21 cellular contexts compared by ENCODE assay signal in genomic region chr1:5720484-5720883, GRCh38.
A peak's percentile ranks its signal among the peaks of the same experiment; 100 is the strongest.
DNase-seq lines count a peak whose midpoint lies in the region; ATAC-seq, FAIRE-seq and TF ChIP-seq lines count a peak whose summit lies in the region.
"Had no signal": no experiment of that assay in that cellular context is flagged by ENCODE, and none has a peak within 500 bp of the region (broad histone marks: within the 10 kb centered on the region; RNA-seq: fewer than 3 reads in every experiment).

No MANE protein-coding gene starts in this region.

- peak; percentile 37 for DNase-seq in Right ventricle myocardium inferior (ENCODE audit: missing footprints)
- no peak for DNase-seq in right atrium auricular region (ENCODE audit: low spot score)
- peak; percentile 17 for DNase-seq in DMS153 treated with DMSO at 0.1 percent for 48 hours (lab: John Stamatoyannopoulos, UW; ENCODE audit: unreplicated experiment)
- peak; percentile 23 for DNase-seq in bronchial epithelial cell (ENCODE audit: low read depth)
- DNase-seq in mesenteric fat pad (ENCODE audit: low spot score): peak; percentile 45
- DNase-seq in NCI-H510A treated with DMSO at 0.1 percent for 48 hours (lab: John Stamatoyannopoulos, UW): no peak
- DNase-seq: Calu3; CD4-positive, CD25-positive, alpha-beta regulatory T cell; DND-41; GDM1; GM23248; KBM-7; NCI-H146; NCI-H2107; NCI-H2227 treated with DMSO at 0.1 percent for 48 hours; NCI-H526 treated with DMSO at 0.1 percent for 48 hours; Right ventricle myocardium superior had no signal

- intact Hi-C loops in Right ventricle myocardium inferior (cut with DNase I): no loop called here

- H3K4me3 ChIP-seq in right atrium auricular region (no peak overlapping the region), bronchial epithelial cell (ENCODE audit: low read depth, low read length) (no peak overlapping the region)
- H3K4me3 ChIP-seq: GM12878, GM23248, SK-N-MC had no signal

- no peaks in the 10 kb centered on the region for H3K27me3 ChIP-seq in right atrium auricular region
- no peaks in the 10 kb centered on the region for H3K27me3 ChIP-seq in bronchial epithelial cell (ENCODE audit: control insufficient read depth, insufficient read depth, low read length)

- H3K36me3 ChIP-seq in right atrium auricular region: no peaks in the 10 kb centered on the region
- no peaks in the 10 kb centered on the region for H3K36me3 ChIP-seq in bronchial epithelial cell (ENCODE audit: control insufficient read depth, insufficient read depth, low read length)

- TF ChIP-seq CTCF in right atrium auricular region (IDR thresholded peaks at IDR 0.05) (no peak), bronchial epithelial cell (IDR thresholded peaks at IDR 0.05; ENCODE audit: insufficient read depth, low read length, severe bottlenecking) (no peak)

- no peak overlapping the region for H3K27ac ChIP-seq in right atrium auricular region
- H3K27ac ChIP-seq: GM23248, SK-N-MC had no signal

- peak; percentile 66 for FAIRE-seq in bronchial epithelial cell (lab: Jason Lieb, UNC)
- FAIRE-seq: GM12878 had no signal

- H3K4me1 ChIP-seq in right atrium auricular region: peaks cover 0 to 7% of the 10 kb centered on the region in 2 donors

- peaks cover 0 to 4% of the 10 kb centered on the region in 2 donors for H3K9me3 ChIP-seq in right atrium auricular region

- ATAC-seq in Right ventricle myocardium inferior: no peak
- no peak for ATAC-seq in HG03565 (IDR thresholded peaks at IDR 0.05; ENCODE audit: unreplicated experiment)
- ATAC-seq in GM19452 (IDR thresholded peaks at IDR 0.05; ENCODE audit: unreplicated experiment): no peak
- ATAC-seq: GM12878 had no signal

Comparison
In these comparisons a context has a peak if more than half of its experiments do, and no peak if none do; other contexts are left out.
1. DNase-seq: peak in Right ventricle myocardium inferior (single experiment), DMS153 treated with DMSO at 0.1 percent for 48 hours (single experiment), bronchial epithelial cell (single experiment) and mesenteric fat pad (single experiment); none in right atrium auricular region (single experiment) and NCI-H510A treated with DMSO at 0.1 percent for 48 hours (single experiment).